ENCODE assay signal across 8 cellular contexts in genomic region chr3:123883656-123884257, GRCh38. TPM values are rescaled to one million over a fixed set of nuclear protein-coding genes. Genes with fewer than 3 reads are reported as not detected.
DNase-seq lines count a peak whose midpoint lies in the region; ATAC-seq and TF ChIP-seq lines count a peak whose summit lies in the region.

No MANE protein-coding gene starts in this region.

- H3K27ac ChIP-seq in VCaP: peak overlapping the region; percentile 57; the same call in 1 of the 2 replicates

- peak overlapping the region; percentile 61 for H3K4me3 ChIP-seq in skeletal muscle cell (ENCODE audit: low read depth, low read length)

- ATAC-seq in GM19324 (IDR thresholded peaks at IDR 0.05; ENCODE audit: low FRiP score, unreplicated experiment) (peak; percentile 2), GM21825 (IDR thresholded peaks at IDR 0.05; ENCODE audit: unreplicated experiment) (no peak), GM21619 (IDR thresholded peaks at IDR 0.05; ENCODE audit: unreplicated experiment) (no peak)

- DNase-seq in hepatic stellate cell (ENCODE audit: low spot score) (peak; percentile 16), skeletal muscle cell (ENCODE audit: low read depth) (no peak), G401 (ENCODE audit: low spot score) (no peak), putamen (ENCODE audit: low spot score) (no peak)

- no peak for TF ChIP-seq CTCF in VCaP (conservative IDR thresholded peaks at IDR 0.05)

- in situ Hi-C loops in G401 (cut with HindIII; ENCODE audit: low sequenced_read_pairs): no loop called here

RNA-seq across cellular contexts. Expression of gene MYLK, which starts 0.4 kb away (rescaled TPM):
- total RNA-seq in G401 (2014; rRNA removed; shearing (Covaris generic)): not detected in 2 replicates
